Comparison of ENCODE assay signal across 8 cellular contexts in the genomic region with DNA sequence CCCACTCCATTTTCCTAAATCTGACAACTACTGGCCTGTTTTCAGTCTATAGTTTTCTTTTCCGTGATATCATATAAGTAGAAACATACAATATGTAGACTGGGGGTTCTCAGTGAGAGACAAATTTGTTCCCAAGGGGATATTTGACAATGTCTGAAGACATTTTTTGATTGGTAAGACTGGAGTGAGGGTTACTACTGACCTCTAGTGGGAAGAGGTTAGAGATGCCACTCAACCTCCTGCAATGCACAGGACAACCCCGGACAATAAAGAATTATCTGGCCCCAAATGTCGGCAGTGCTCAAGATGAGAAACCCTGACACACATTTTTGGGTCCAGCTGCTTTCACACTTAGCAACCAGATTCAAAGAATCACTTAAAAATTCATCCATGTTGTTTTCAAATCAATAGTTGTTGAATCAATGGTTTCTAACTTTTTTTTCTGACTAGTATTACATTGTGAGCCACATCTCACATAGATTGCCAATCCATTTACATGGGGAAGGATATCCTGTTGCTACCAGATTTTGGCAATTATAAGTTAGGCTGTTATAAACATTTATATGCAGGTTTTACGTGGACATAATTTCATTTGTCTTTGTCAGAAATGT.
DNase-seq lines count a peak whose midpoint lies in the region; ATAC-seq and TF ChIP-seq lines count a peak whose summit lies in the region.

No MANE protein-coding gene starts in this region.

- peak; percentile 76 for TF ChIP-seq CTCF in epithelial cell of esophagus (IDR thresholded peaks at IDR 0.05; ENCODE audit: insufficient read depth, low read depth, low read length, missing control alignments)
- peak; percentile 71 for TF ChIP-seq CTCF in type B pancreatic cell (conservative IDR thresholded peaks at IDR 0.05)

- no peak overlapping the region for H3K4me3 ChIP-seq in epithelial cell of esophagus (ENCODE audit: low read length)

- no peaks in the 10 kb centered on the region for H3K9me3 Mint-ChIP-seq in type B pancreatic cell
- peaks cover 4% of the 10 kb centered on the region for H3K9me3 Mint-ChIP-seq in activated CD8-positive, alpha-beta memory T cell treated with anti-CD3 and anti-CD28 coated beads, Interleukin-2, amount 10 ng/mL, durations not matched to agents 7 days and 5 days (ENCODE audit: low read depth)

- no peaks in the 10 kb centered on the region for H3K27me3 Mint-ChIP-seq in type B pancreatic cell
- H3K27me3 Mint-ChIP-seq in activated CD8-positive, alpha-beta memory T cell treated with anti-CD3 and anti-CD28 coated beads, Interleukin-2, amount 10 ng/mL, durations not matched to agents 7 days and 5 days: no peaks in the 10 kb centered on the region

- ATAC-seq in GM18498 (IDR thresholded peaks at IDR 0.05; ENCODE audit: unreplicated experiment) (peak; percentile 71), HG02884 (IDR thresholded peaks at IDR 0.05; ENCODE audit: unreplicated experiment) (peak; percentile 82)
- no peak for ATAC-seq in activated CD8-positive, alpha-beta memory T cell treated with anti-CD3 and anti-CD28 coated beads, Interleukin-2, amount 10 ng/mL, durations not matched to agents 7 days and 5 days
- ATAC-seq in activated CD4-positive, CD25-positive, alpha-beta regulatory T cell treated with anti-CD3 and anti-CD28 coated beads, Interleukin-2, amount 50 U/mL, for 24 hours: no peak

- no peaks in the 10 kb centered on the region for H3K36me3 Mint-ChIP-seq in type B pancreatic cell
- no peaks in the 10 kb centered on the region for H3K36me3 Mint-ChIP-seq in activated CD8-positive, alpha-beta memory T cell treated with anti-CD3 and anti-CD28 coated beads, Interleukin-2, amount 10 ng/mL, durations not matched to agents 7 days and 5 days

- no peaks in the 10 kb centered on the region for H3K4me1 Mint-ChIP-seq in type B pancreatic cell (ENCODE audit: unreplicated experiment)
- no peaks in the 10 kb centered on the region for H3K4me1 Mint-ChIP-seq in activated CD8-positive, alpha-beta memory T cell treated with anti-CD3 and anti-CD28 coated beads, Interleukin-2, amount 10 ng/mL, durations not matched to agents 7 days and 5 days

- H3K4me3 Mint-ChIP-seq in type B pancreatic cell: no peak overlapping the region
- H3K4me3 Mint-ChIP-seq in activated CD8-positive, alpha-beta memory T cell treated with anti-CD3 and anti-CD28 coated beads, Interleukin-2, amount 10 ng/mL, durations not matched to agents 7 days and 5 days: no peak overlapping the region

- H3K27ac Mint-ChIP-seq in type B pancreatic cell: no peak overlapping the region
- H3K27ac Mint-ChIP-seq in activated CD8-positive, alpha-beta memory T cell treated with anti-CD3 and anti-CD28 coated beads, Interleukin-2, amount 10 ng/mL, durations not matched to agents 7 days and 5 days: no peak overlapping the region

- CTCF ChIA-PET in activated CD8-positive, alpha-beta memory T cell treated with anti-CD3 and anti-CD28 coated beads, Interleukin-2, amount 10 ng/mL, durations not matched to agents 7 days and 5 days (lab: Charles Lee): no interaction called here

- peak; percentile 56 for DNase-seq in NCI-H69 (lab: John Stamatoyannopoulos, UW)
- DNase-seq in epithelial cell of esophagus (ENCODE audit: low read depth): peak; percentile 51
- DNase-seq in type B pancreatic cell (ENCODE audit: extremely low spot score, unreplicated experiment): no peak
- no peak for DNase-seq in activated CD8-positive, alpha-beta memory T cell treated with anti-CD3 and anti-CD28 coated beads, Interleukin-2, amount 10 ng/mL, durations not matched to agents 7 days and 5 days
- no peak for DNase-seq in middle frontal gyrus (ENCODE audit: extremely low spot score, low spot score)

Comparison
In these comparisons a context has a peak if more than half of its experiments do, and no peak if none do; other contexts are left out.
1. ATAC-seq: peak in GM18498 (single experiment) and HG02884 (single experiment); none in activated CD8-positive, alpha-beta memory T cell treated with anti-CD3 and anti-CD28 coated beads, Interleukin-2, amount 10 ng/mL, durations not matched to agents 7 days and 5 days (single experiment) and activated CD4-positive, CD25-positive, alpha-beta regulatory T cell treated with anti-CD3 and anti-CD28 coated beads, Interleukin-2, amount 50 U/mL, for 24 hours (0 of 2).
2. DNase-seq: peak in NCI-H69 (single experiment) and epithelial cell of esophagus (single experiment); none in type B pancreatic cell (single experiment), activated CD8-positive, alpha-beta memory T cell treated with anti-CD3 and anti-CD28 coated beads, Interleukin-2, amount 10 ng/mL, durations not matched to agents 7 days and 5 days (single experiment) and middle frontal gyrus (single experiment).